In genomic region chr12:67720383-67720856, GRCh38 we compare ENCODE assay signal across 11 cellular contexts.
DNase-seq lines count a peak whose midpoint lies in the region; ATAC-seq, FAIRE-seq and TF ChIP-seq lines count a peak whose summit lies in the region.
"Had no signal": no experiment of that assay in that cellular context is flagged by ENCODE, and none has a peak within 500 bp of the region (broad histone marks: within the 10 kb centered on the region; RNA-seq: fewer than 3 reads in every experiment).

No MANE protein-coding gene starts in this region.

- H3K4me1 Mint-ChIP-seq in stimulated activated effector memory CD8-positive, alpha-beta T cell treated with anti-CD3 and anti-CD28 coated beads, Interleukin-12 subunit alpha, Interleukin-12 subunit beta, amount 100 ng/mL, for 72 hours, result no peaks in the 10 kb centered on the region

- ATAC-seq in stimulated activated effector memory CD8-positive, alpha-beta T cell treated with anti-CD3 and anti-CD28 coated beads, Interleukin-12 subunit alpha, Interleukin-12 subunit beta, amount 100 ng/mL, for 72 hours, result no peak

- intact Hi-C loops in left ventricle myocardium inferior (cut with micrococcal nuclease), result no loop called here

- H3K4me3 ChIP-seq in left ventricle myocardium inferior (no peak overlapping the region), small intestine (ENCODE audit: low read depth in 1 of 2, low read length in 2 of 2) (no peak overlapping the region)

- no peaks in the 10 kb centered on the region for H3K36me3 Mint-ChIP-seq in stimulated activated effector memory CD8-positive, alpha-beta T cell treated with anti-CD3 and anti-CD28 coated beads, Interleukin-12 subunit alpha, Interleukin-12 subunit beta, amount 100 ng/mL, for 72 hours

- no peak for TF ChIP-seq CTCF in left ventricle myocardium inferior (IDR thresholded peaks at IDR 0.05; ENCODE audit: borderline replicate concordance)

- H3K27ac ChIP-seq in left ventricle myocardium inferior (replicated peaks) (peak overlapping the region; percentile 80), small intestine (ENCODE audit: low read depth in 1 of 2, low read length in 1 of 2) (no peak overlapping the region)
- H3K27ac ChIP-seq: testis had no signal

- no peaks in the 10 kb centered on the region for H3K36me3 ChIP-seq in left ventricle myocardium inferior
- H3K36me3 ChIP-seq in small intestine (ENCODE audit: control insufficient read depth in 2 of 2, insufficient read depth in 2 of 2, low read length in 2 of 2), result no peaks in the 10 kb centered on the region

- peaks cover 40% of the 10 kb centered on the region for H3K4me1 ChIP-seq in left ventricle myocardium inferior
- H3K4me1 ChIP-seq in small intestine (ENCODE audit: control insufficient read depth in 2 of 2, insufficient read depth in 1 of 2, low read depth in 1 of 2, low read length in 1 of 2), result peaks cover 9 to 14% of the 10 kb centered on the region in 2 donors
- H3K4me1 ChIP-seq: testis had no signal

- 16 to 44% (median 41%) methylated on average over 3 of the region's 3 CpGs for WGBS in small intestine, 3 donors

- H3K9me3 Mint-ChIP-seq in stimulated activated effector memory CD8-positive, alpha-beta T cell treated with anti-CD3 and anti-CD28 coated beads, Interleukin-12 subunit alpha, Interleukin-12 subunit beta, amount 100 ng/mL, for 72 hours, result no peaks in the 10 kb centered on the region

- DNase-seq in NCI-H1105 treated with DMSO at 0.1 percent for 48 hours (lab: John Stamatoyannopoulos, UW) (peak; percentile 3), NCI-H1105 (lab: John Stamatoyannopoulos, UW) (no peak), OCI-M1 (lab: John Stamatoyannopoulos, UW) (peak; percentile 70), left ventricle myocardium inferior (no peak), small intestine (peak; percentile 12), HuH-7.5 (ENCODE audit: low spot score) (no peak)
- no peak for DNase-seq in stimulated activated effector memory CD8-positive, alpha-beta T cell treated with anti-CD3 and anti-CD28 coated beads, Interleukin-12 subunit alpha, Interleukin-12 subunit beta, amount 100 ng/mL, for 72 hours (ENCODE audit: low spot score in 2 of 2)
- no peak for DNase-seq in stimulated activated naive CD4-positive, alpha-beta T cell treated with Interleukin-2 at 50 U/mL for 16 hours (lab: John Stamatoyannopoulos, UW)
- DNase-seq: AML-193, testis had no signal

- no peak overlapping the region for H3K4me3 Mint-ChIP-seq in stimulated activated effector memory CD8-positive, alpha-beta T cell treated with anti-CD3 and anti-CD28 coated beads, Interleukin-12 subunit alpha, Interleukin-12 subunit beta, amount 100 ng/mL, for 72 hours

- no peak overlapping the region for H3K27ac Mint-ChIP-seq in stimulated activated effector memory CD8-positive, alpha-beta T cell treated with anti-CD3 and anti-CD28 coated beads, Interleukin-12 subunit alpha, Interleukin-12 subunit beta, amount 100 ng/mL, for 72 hours

- H3K9me3 ChIP-seq in left ventricle myocardium inferior (replicated peaks) (no peaks in the 10 kb centered on the region), small intestine (ENCODE audit: control insufficient read depth, low read depth) (no peaks in the 10 kb centered on the region)
- H3K9me3 ChIP-seq: testis had no signal

- H3K27me3 ChIP-seq in left ventricle myocardium inferior (ENCODE audit: low read depth) (no peaks in the 10 kb centered on the region), small intestine (ENCODE audit: control insufficient read depth in 2 of 2, insufficient read depth in 2 of 2, low read length in 2 of 2) (no peaks in the 10 kb centered on the region)
- H3K27me3 ChIP-seq: testis had no signal

- no peak for FAIRE-seq in small intestine (lab: Jason Lieb, UNC)
- FAIRE-seq: keratinocyte had no signal

Comparison
In these comparisons a context has a peak if more than half of its experiments do, and no peak if none do; other contexts are left out.
1. DNase-seq: peak in NCI-H1105 treated with DMSO at 0.1 percent for 48 hours (single experiment), OCI-M1 (single experiment) and small intestine (single experiment); none in NCI-H1105 (single experiment), left ventricle myocardium inferior (single experiment), stimulated activated effector memory CD8-positive, alpha-beta T cell treated with anti-CD3 and anti-CD28 coated beads, Interleukin-12 subunit alpha, Interleukin-12 subunit beta, amount 100 ng/mL, for 72 hours (0 of 2), stimulated activated naive CD4-positive, alpha-beta T cell treated with Interleukin-2 at 50 U/mL for 16 hours (single experiment) and HuH-7.5 (single experiment).